7 cellular contexts compared by ENCODE assay signal in the genomic region with DNA sequence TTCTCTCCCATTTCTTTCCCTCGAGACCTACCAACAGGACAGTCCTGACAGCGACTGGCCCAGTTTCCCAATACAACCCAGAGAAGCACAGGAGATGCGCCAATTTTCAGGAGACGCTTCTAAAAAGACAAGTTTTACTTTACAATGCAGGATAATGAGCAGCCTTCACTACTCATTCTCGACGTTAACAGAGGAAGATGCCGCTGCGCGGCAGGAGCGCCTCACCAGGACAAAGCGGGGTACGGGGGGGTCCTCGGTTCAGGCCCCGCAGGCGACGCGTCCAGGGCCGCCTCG. TPM values are rescaled to one million over a fixed set of nuclear protein-coding genes. Genes with fewer than 3 reads are reported as not detected.
DNase-seq lines count a peak whose midpoint lies in the region; ATAC-seq and TF ChIP-seq lines count a peak whose summit lies in the region.

No MANE protein-coding gene starts in this region.

- peak overlapping the region; percentile 57 for H3K4me3 ChIP-seq in Jurkat, Clone E6-1 (ENCODE audit: low read length)
- peak overlapping the region; percentile 60 to 80 for H3K4me3 ChIP-seq in cardiac fibroblast (replicated peaks in 1 of 2; ENCODE audit: low read depth in 2 of 2, low read length in 2 of 2)
- H3K4me3 ChIP-seq in lung = peak overlapping the region; percentile 90
- peak overlapping the region; percentile 74 for H3K4me3 ChIP-seq in upper lobe of right lung

- peaks cover 0 to 2% of the 10 kb centered on the region in 2 donors for H3K4me1 ChIP-seq in lung (ENCODE audit: control insufficient read depth in 2 of 2, insufficient read depth in 2 of 2, low read length in 2 of 2)
- H3K4me1 ChIP-seq in upper lobe of right lung = no peaks in the 10 kb centered on the region

- DNase-seq in GM10266 (ENCODE audit: extremely low spot score) = peak; percentile 20
- DNase-seq in Jurkat, Clone E6-1 (ENCODE audit: low read depth, low spot score) = no peak
- DNase-seq in cardiac fibroblast (ENCODE audit: low read depth in 2 of 2) = no peak
- DNase-seq in lung (ENCODE audit: low spot score) = no peak
- no peak for DNase-seq in upper lobe of right lung
- DNase-seq in NCI-H146 treated with DMSO at 0.1 percent for 48 hours (lab: John Stamatoyannopoulos, UW; ENCODE audit: unreplicated experiment) = no peak

- ATAC-seq in GM21528 (IDR thresholded peaks at IDR 0.05; ENCODE audit: low FRiP score, unreplicated experiment) = peak; percentile 24
- ATAC-seq in lung (ENCODE audit: insufficient read depth, low FRiP score) = no peak
- no peak for ATAC-seq in upper lobe of right lung

- H3K27me3 ChIP-seq in lung (ENCODE audit: control insufficient read depth, insufficient read depth) = no peaks in the 10 kb centered on the region
- no peaks in the 10 kb centered on the region for H3K27me3 ChIP-seq in upper lobe of right lung

- H3K36me3 ChIP-seq in lung (ENCODE audit: control insufficient read depth in 2 of 2, insufficient read depth in 2 of 2, low read length in 2 of 2) (no peaks in the 10 kb centered on the region), upper lobe of right lung (no peaks in the 10 kb centered on the region)

- H3K27ac ChIP-seq in lung (ENCODE audit: low read depth in 1 of 2, low read length in 1 of 2) (peak overlapping the region; percentile 72 to 90), upper lobe of right lung (peak overlapping the region; percentile 60)

- TF ChIP-seq CTCF in GM10266 (IDR thresholded peaks at IDR 0.05; ENCODE audit: control insufficient read depth, insufficient read depth, low read depth, missing control alignments) (no peak), cardiac fibroblast (IDR thresholded peaks at IDR 0.05; ENCODE audit: low read depth, low read length) (no peak), lung (IDR thresholded peaks at IDR 0.05; ENCODE audit: control extremely low read depth, extremely low read depth) (no peak), upper lobe of right lung (IDR thresholded peaks at IDR 0.05) (no peak)

- intact Hi-C loops in upper lobe of right lung (cut with DNase I) = no loop called here

- WGBS in lung, 2 donors = 2 to 33% methylated on average over 11 to 19 of the region's 19 CpGs

- H3K9me3 ChIP-seq in lung (ENCODE audit: control insufficient read depth in 2 of 2, insufficient read depth in 1 of 2, low read length in 1 of 2) (peaks cover 0 to 2% of the 10 kb centered on the region in 2 donors), upper lobe of right lung (no peaks in the 10 kb centered on the region)

RNA-seq across cellular contexts. Expression of a gene that starts 0.7 kb away (rescaled TPM):
- 3.2 TPM for polyA plus RNA-seq in Jurkat, Clone E6-1 (2012; ENCODE audit: insufficient read depth, insufficient read length)
- total RNA-seq in lung (10 to 100 TPM; 11.2 to 22.4 TPM), upper lobe of right lung (15.4 TPM)
- polyA plus RNA-seq in lung = 1 to 10 TPM; 2.5 to 4.4 TPM
